Comparison of ENCODE assay signal across 13 cellular contexts in the genomic region with DNA sequence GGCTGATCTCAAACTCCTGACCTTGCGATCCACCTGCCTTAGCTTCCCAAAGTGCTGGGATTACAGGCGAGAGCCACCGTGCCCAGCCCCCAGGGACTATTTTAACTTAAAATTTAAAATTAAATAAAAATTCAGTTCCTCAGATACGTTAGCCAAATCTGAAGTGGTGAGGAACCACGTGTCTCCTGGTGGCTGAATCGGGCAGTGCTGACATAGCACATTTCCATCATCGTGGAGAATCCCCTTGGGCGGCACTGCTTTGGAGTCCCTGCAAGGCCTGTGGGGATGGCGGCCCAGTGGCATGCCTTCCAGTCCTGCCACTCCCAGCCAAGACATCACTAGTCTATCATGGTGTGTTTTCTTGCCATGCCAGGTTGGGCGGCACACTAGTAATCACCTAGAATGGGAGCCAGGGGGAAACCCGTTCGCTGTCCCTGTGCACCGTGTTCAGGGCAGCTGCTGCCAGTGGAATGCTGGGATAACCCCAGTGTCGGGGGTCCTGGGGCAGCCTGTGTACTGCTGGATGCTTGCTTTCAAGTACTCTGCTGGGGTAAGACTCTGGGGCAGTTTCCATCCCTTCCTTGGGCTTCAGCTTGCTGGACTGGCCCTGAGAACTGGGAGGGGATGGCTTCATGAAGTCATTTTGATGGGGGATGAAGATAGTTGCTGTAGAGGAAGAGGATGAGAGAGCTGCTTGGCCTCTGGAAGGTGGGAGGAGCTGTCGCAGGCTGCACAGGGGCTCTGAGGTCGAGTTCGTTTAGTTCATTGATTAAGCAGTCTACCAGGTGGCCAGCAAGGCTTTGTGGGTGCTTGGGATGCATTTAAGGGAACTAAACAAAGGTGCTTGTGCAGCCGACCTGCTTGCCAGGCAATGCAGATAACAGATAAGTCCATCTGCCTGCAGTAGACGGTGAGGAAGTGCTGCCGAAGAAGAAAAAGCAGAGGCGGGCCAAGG. TPM values are rescaled to one million over a fixed set of nuclear protein-coding genes. Genes with fewer than 3 reads are reported as not detected.
DNase-seq lines count a peak whose midpoint lies in the region; ATAC-seq and TF ChIP-seq lines count a peak whose summit lies in the region.
"Had no signal": no experiment of that assay in that cellular context is flagged by ENCODE, and none has a peak within 500 bp of the region (broad histone marks: within the 10 kb centered on the region; RNA-seq: fewer than 3 reads in every experiment).

No MANE protein-coding gene starts in this region.

- H4K20me1 ChIP-seq in BLaER1, result peaks cover 81% of the 10 kb centered on the region

- H3K4me3 ChIP-seq in BLaER1, result no peak overlapping the region
- no peak overlapping the region for H3K4me3 ChIP-seq in dorsolateral prefrontal cortex
- H3K4me3 ChIP-seq in MG63, result no peak overlapping the region

- no peaks in the 10 kb centered on the region for H3K9me3 ChIP-seq in BLaER1
- H3K9me3 ChIP-seq in MG63, result no peaks in the 10 kb centered on the region

- no peak overlapping the region for H3K4me2 ChIP-seq in BLaER1

- H3K9ac ChIP-seq in BLaER1, result no peak overlapping the region

- H3K9me3 Mint-ChIP-seq in HFFc6 (no peaks in the 10 kb centered on the region), neural crest cell (no peaks in the 10 kb centered on the region)
- no peaks in the 10 kb centered on the region for H3K9me3 Mint-ChIP-seq in central memory CD8-positive, alpha-beta T cell
- H3K9me3 Mint-ChIP-seq: CD8-positive, alpha-beta T cell had no signal

- H3K27me3 Mint-ChIP-seq in HFFc6 (ENCODE audit: insufficient read depth) (peaks cover 7% of the 10 kb centered on the region), neural crest cell (ENCODE audit: low read depth) (no peaks in the 10 kb centered on the region)
- no peaks in the 10 kb centered on the region for H3K27me3 Mint-ChIP-seq in central memory CD8-positive, alpha-beta T cell

- no peak overlapping the region for H3K27ac Mint-ChIP-seq in HFFc6
- H3K27ac Mint-ChIP-seq in central memory CD8-positive, alpha-beta T cell (ENCODE audit: low read depth), result peak overlapping the region; percentile 29
- H3K27ac Mint-ChIP-seq in neural crest cell (ENCODE audit: unreplicated experiment), result no peak overlapping the region
- H3K27ac Mint-ChIP-seq: CD8-positive, alpha-beta T cell had no signal

- H3K27ac ChIP-seq in BLaER1 (0 out of 2 replicates have a peak overlapping the region, but pooled peaks have one; percentile 12), dorsolateral prefrontal cortex (peak overlapping the region in 8 of 59 donors; percentile 1 to 43 (median 26))

- TF ChIP-seq CTCF in HFFc6 (IDR thresholded peaks at IDR 0.05) (peak; percentile 64), neural crest cell (conservative IDR thresholded peaks at IDR 0.05) (peak; percentile 47), dorsolateral prefrontal cortex (IDR thresholded peaks at IDR 0.05 in 54 of 56, conservative IDR thresholded peaks at IDR 0.05 in 2 of 56; ENCODE audit: low read depth in 1 of 56, partially characterized antibody in 56 of 56) (peak in 15 of 56 donors; percentile 5 to 51 (median 27))

- DNase-seq in HFFc6 (no peak), neural crest cell (ENCODE audit: low read depth, low spot score) (no peak), dorsolateral prefrontal cortex (no peak), NCI-H2171 treated with DMSO at 0.1 percent for 48 hours (lab: John Stamatoyannopoulos, UW) (no peak), AML-193 (lab: John Stamatoyannopoulos, UW) (no peak), MG63 (no peak)
- DNase-seq in central memory CD8-positive, alpha-beta T cell (ENCODE audit: low spot score in 2 of 2), result no peak
- DNase-seq: activated CD4-positive, CD25-positive, alpha-beta regulatory T cell; CD8-positive, alpha-beta T cell; foreskin melanocyte; NCI-H510A had no signal

- no peak overlapping the region for H3K4me3 Mint-ChIP-seq in HFFc6
- no peak overlapping the region for H3K4me3 Mint-ChIP-seq in central memory CD8-positive, alpha-beta T cell
- H3K4me3 Mint-ChIP-seq in neural crest cell, result peak overlapping the region; percentile 72
- H3K4me3 Mint-ChIP-seq: CD8-positive, alpha-beta T cell had no signal

- intact Hi-C loops in dorsolateral prefrontal cortex (cut with DNase I), result no loop called here

- H3K4me1 Mint-ChIP-seq in HFFc6 (ENCODE audit: low read depth) (peaks cover 26% of the 10 kb centered on the region), neural crest cell (peaks cover 18% of the 10 kb centered on the region)
- peaks cover 43% of the 10 kb centered on the region for H3K4me1 Mint-ChIP-seq in central memory CD8-positive, alpha-beta T cell

- ATAC-seq in central memory CD8-positive, alpha-beta T cell (replicated peaks; ENCODE audit: extremely low read depth, poor library complexity, severe bottlenecking), result no peak
- ATAC-seq: CD8-positive, alpha-beta T cell had no signal

- H3K27me3 ChIP-seq in BLaER1 (no peaks in the 10 kb centered on the region), dorsolateral prefrontal cortex (no peaks in the 10 kb centered on the region), MG63 (no peaks in the 10 kb centered on the region)

- H3K36me3 Mint-ChIP-seq in HFFc6 (ENCODE audit: low read depth), result no peaks in the 10 kb centered on the region; the same call in 1 of the 2 replicates
- H3K36me3 Mint-ChIP-seq in central memory CD8-positive, alpha-beta T cell (ENCODE audit: insufficient read depth), result peaks cover 18% of the 10 kb centered on the region
- H3K36me3 Mint-ChIP-seq in neural crest cell (ENCODE audit: low read depth), result no peaks in the 10 kb centered on the region

- peaks cover 81% of the 10 kb centered on the region for H3K4me1 ChIP-seq in BLaER1

- H3K36me3 ChIP-seq in BLaER1, result peaks cover 36% of the 10 kb centered on the region
- peaks cover 4% of the 10 kb centered on the region; the same call in 1 of the 2 replicates for H3K36me3 ChIP-seq in MG63

RNA-seq across cellular contexts. Expression of a gene that starts 4.6 kb away (rescaled TPM):
- total RNA-seq in HFFc6 (2021; fragmentation: NEBNext Ultra II Directional; extraction: Animal tissue kit (Norgen Biotek cat#: 25700)), result 10 to 100 TPM; 10.0 to 15.1 (median 11.3) TPM
- total RNA-seq in neural crest cell, result 35.7 and 41.0 TPM in 2 replicates
- total RNA-seq in dorsolateral prefrontal cortex, result 10 to 100 TPM; 19.2 to 51.0 (median 30.1) TPM
- 20.6 and 32.5 TPM in 2 replicates for total RNA-seq in MG63 (2014; rRNA removed; shearing (Covaris generic); ENCODE audit: low replicate concordance)

RNA-seq across cellular contexts. Expression of a gene that starts 18.3 kb away (rescaled TPM):
- 10 to 100 TPM; 21.1 to 31.5 (median 22.6) TPM for total RNA-seq in HFFc6 (2021; fragmentation: NEBNext Ultra II Directional; extraction: Animal tissue kit (Norgen Biotek cat#: 25700))
- total RNA-seq in neural crest cell (18.8 and 19.0 TPM in 2 replicates), dorsolateral prefrontal cortex (10 to 100 TPM; 36.4 to 92.8 (median 52.5) TPM)
- 27.8 and 32.0 TPM in 2 replicates for total RNA-seq in MG63 (2014; rRNA removed; shearing (Covaris generic); ENCODE audit: low replicate concordance)

RNA-seq across cellular contexts. Expression of a gene that starts 29.1 kb away (rescaled TPM):
- 10 to 100 TPM; 18.0 to 19.9 (median 19.0) TPM for total RNA-seq in HFFc6 (2021; fragmentation: NEBNext Ultra II Directional; extraction: Animal tissue kit (Norgen Biotek cat#: 25700))
- total RNA-seq in neural crest cell, result 32.6 and 33.5 TPM in 2 replicates
- total RNA-seq in dorsolateral prefrontal cortex, result 10 to 100 TPM in 117 of 120 experiments, 1 to 10 TPM in 3; 9.4 to 21.9 (median 13.0) TPM
- total RNA-seq in MG63 (2014; rRNA removed; shearing (Covaris generic); ENCODE audit: low replicate concordance), result 15.1 and 20.0 TPM in 2 replicates

RNA-seq across cellular contexts. Expression of a gene that starts 29.3 kb away (rescaled TPM):
- not detected for total RNA-seq in HFFc6 (2021; fragmentation: NEBNext Ultra II Directional; extraction: Animal tissue kit (Norgen Biotek cat#: 25700))
- total RNA-seq in neural crest cell, result not detected in 2 replicates
- under 1 TPM in 22 of 120 experiments, not detected in 98; 0.14 to 0.78 (median 0.32) TPM for total RNA-seq in dorsolateral prefrontal cortex
- not detected in 2 replicates for total RNA-seq in MG63 (2014; rRNA removed; shearing (Covaris generic); ENCODE audit: low replicate concordance)
- total RNA-seq: cardiac septum; CD8-positive, alpha-beta T cell had no signal

RNA-seq across cellular contexts. Expression of a gene that starts 30.1 kb away (rescaled TPM):
- 10 to 100 TPM; 26.4 to 36.4 (median 33.4) TPM for total RNA-seq in HFFc6 (2021; fragmentation: NEBNext Ultra II Directional; extraction: Animal tissue kit (Norgen Biotek cat#: 25700))
- total RNA-seq in neural crest cell (47.2 and 52.4 TPM in 2 replicates), dorsolateral prefrontal cortex (10 to 100 TPM; 24.8 to 48.9 (median 33.6) TPM)
- total RNA-seq in MG63 (2014; rRNA removed; shearing (Covaris generic); ENCODE audit: low replicate concordance), result 25.0 and 44.9 TPM in 2 replicates
